8 cellular contexts compared by ENCODE assay signal in genomic region chr2:54574107-54574859, GRCh38.
A peak's percentile ranks its signal among the peaks of the same experiment; 100 is the strongest.
DNase-seq lines count a peak whose midpoint lies in the region; ATAC-seq and TF ChIP-seq lines count a peak whose summit lies in the region.

No MANE protein-coding gene starts in this region.

- H3K4me3 ChIP-seq in fibroblast of the aortic adventitia (ENCODE audit: low read depth, low read length) = no peak overlapping the region

- peaks cover 76% of the 10 kb centered on the region for H3K4me1 Mint-ChIP-seq in CD14-positive monocyte
- peaks cover 94% of the 10 kb centered on the region for H3K4me1 Mint-ChIP-seq in activated CD4-positive, alpha-beta memory T cell treated with anti-CD3 and anti-CD28 coated beads, Interleukin-2, amount 10 ng/mL, durations not matched to agents 7 days and 5 days

- H3K27ac Mint-ChIP-seq in CD14-positive monocyte = peak overlapping the region; percentile 27 to 94 (median 66)
- peak overlapping the region; percentile 95 for H3K27ac Mint-ChIP-seq in activated CD4-positive, alpha-beta memory T cell treated with anti-CD3 and anti-CD28 coated beads, Interleukin-2, amount 10 ng/mL, durations not matched to agents 7 days and 5 days

- ATAC-seq in GM21529 (IDR thresholded peaks at IDR 0.05; ENCODE audit: unreplicated experiment) = peak; percentile 35

- no peak overlapping the region for H3K4me3 Mint-ChIP-seq in CD14-positive monocyte
- H3K4me3 Mint-ChIP-seq in activated CD4-positive, alpha-beta memory T cell treated with anti-CD3 and anti-CD28 coated beads, Interleukin-2, amount 10 ng/mL, durations not matched to agents 7 days and 5 days = peak overlapping the region; percentile 65

- no peak for TF ChIP-seq CTCF in CD14-positive monocyte (IDR thresholded peaks at IDR 0.05)
- no peak for TF ChIP-seq CTCF in fibroblast of the aortic adventitia (IDR thresholded peaks at IDR 0.05; ENCODE audit: insufficient read depth, low read length)
- TF ChIP-seq CTCF in GM20000 (IDR thresholded peaks at IDR 0.05; ENCODE audit: extremely low read depth, missing control alignments) = no peak

- peaks cover 12 to 17% of the 10 kb centered on the region in 2 donors for H3K36me3 Mint-ChIP-seq in CD14-positive monocyte
- peaks cover 35% of the 10 kb centered on the region for H3K36me3 Mint-ChIP-seq in activated CD4-positive, alpha-beta memory T cell treated with anti-CD3 and anti-CD28 coated beads, Interleukin-2, amount 10 ng/mL, durations not matched to agents 7 days and 5 days (ENCODE audit: low read depth)

- H3K9me3 Mint-ChIP-seq in CD14-positive monocyte = no peaks in the 10 kb centered on the region
- no peaks in the 10 kb centered on the region for H3K9me3 Mint-ChIP-seq in activated CD4-positive, alpha-beta memory T cell treated with anti-CD3 and anti-CD28 coated beads, Interleukin-2, amount 10 ng/mL, durations not matched to agents 7 days and 5 days

- no peaks in the 10 kb centered on the region for H3K27me3 Mint-ChIP-seq in CD14-positive monocyte (ENCODE audit: low read depth in 3 of 3)
- H3K27me3 Mint-ChIP-seq in activated CD4-positive, alpha-beta memory T cell treated with anti-CD3 and anti-CD28 coated beads, Interleukin-2, amount 10 ng/mL, durations not matched to agents 7 days and 5 days = no peaks in the 10 kb centered on the region

- POLR2A ChIA-PET in activated CD4-positive, alpha-beta memory T cell treated with anti-CD3 and anti-CD28 coated beads, Interleukin-2, amount 10 ng/mL, durations not matched to agents 7 days and 5 days (lab: Charles Lee) = interaction anchor here (0.6 to 15.2 kb wide), 11 partner anchors 12 to 476 kb away, joined by 3 to 570 read pairs (median 5); partner anchors contain the start of gene RTN4

- DNase-seq in CD14-positive monocyte (ENCODE audit: low spot score) = peak; percentile 92
- DNase-seq in MV-4-11 (lab: John Stamatoyannopoulos, UW) = peak; percentile 49
- DNase-seq in activated CD4-positive, alpha-beta memory T cell treated with anti-CD3 and anti-CD28 coated beads, Interleukin-2, amount 10 ng/mL, durations not matched to agents 7 days and 5 days = peak; percentile 86
- DNase-seq in fibroblast of the aortic adventitia (ENCODE audit: low read depth) = peak; percentile 80
- DNase-seq in stimulated activated CD4-positive, alpha-beta T cell treated with anti-CD3 and anti-CD28 coated beads, Interleukin-4, amount 100 ng/mL, for 24 hours = peak; percentile 62
- DNase-seq in GM20000 (ENCODE audit: low spot score) = no peak
- no peak for DNase-seq in cortex of kidney (lab: John Stamatoyannopoulos, UW)

- intact Hi-C loops in CD14-positive monocyte (cut with micrococcal nuclease) = loop anchor here (5.0 to 10.0 kb wide), 2 partner anchors 49 to 52 kb away; no protein-coding TSS in a partner anchor

- CTCF ChIA-PET in activated CD4-positive, alpha-beta memory T cell treated with anti-CD3 and anti-CD28 coated beads, Interleukin-2, amount 10 ng/mL, durations not matched to agents 7 days and 5 days (lab: Charles Lee) = interaction anchor here (0.7 to 7.5 kb wide), 4 partner anchors 14 to 51 kb away, joined by 3 to 76 read pairs (median 6); no protein-coding TSS in a partner anchor

Comparison
In these comparisons a context has a peak if more than half of its experiments do, and no peak if none do; other contexts are left out.
1. DNase-seq: peak in CD14-positive monocyte (single experiment), MV-4-11 (single experiment), activated CD4-positive, alpha-beta memory T cell treated with anti-CD3 and anti-CD28 coated beads, Interleukin-2, amount 10 ng/mL, durations not matched to agents 7 days and 5 days (single experiment), fibroblast of the aortic adventitia (single experiment) and stimulated activated CD4-positive, alpha-beta T cell treated with anti-CD3 and anti-CD28 coated beads, Interleukin-4, amount 100 ng/mL, for 24 hours (single experiment); none in GM20000 (single experiment) and cortex of kidney (single experiment).